8 cellular contexts compared by ENCODE assay signal in the genomic region with DNA sequence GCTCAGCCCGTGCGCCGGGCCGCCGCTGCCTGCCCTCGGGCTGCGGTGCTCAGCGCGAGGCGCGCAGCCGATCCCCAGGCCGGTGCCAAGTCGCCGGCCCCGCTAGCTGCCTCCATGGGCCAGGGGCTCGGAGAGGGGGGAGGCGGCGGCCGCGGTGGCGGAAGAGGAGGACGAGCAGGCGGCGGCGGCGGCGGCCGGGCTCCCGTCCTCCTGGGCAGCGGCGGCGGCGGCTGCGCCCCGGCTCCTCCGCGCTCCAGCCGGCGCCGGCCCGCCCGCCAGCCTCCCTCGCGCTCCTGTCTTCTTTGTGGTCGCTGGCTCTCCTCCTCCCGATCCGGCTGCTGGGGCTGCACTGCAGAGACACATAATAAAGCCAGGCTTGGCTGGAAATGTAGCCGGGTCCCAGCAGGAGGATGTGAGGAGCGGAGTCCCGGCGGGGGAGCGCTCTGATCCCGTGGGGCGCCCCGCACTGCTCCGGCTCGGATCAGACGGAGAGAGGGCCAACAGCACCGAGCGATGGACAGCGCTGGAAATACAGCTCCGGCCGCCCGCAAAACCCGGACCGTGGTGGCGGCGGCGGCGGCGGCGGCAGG. TPM values are rescaled to one million over a fixed set of nuclear protein-coding genes. Genes with fewer than 3 reads are reported as not detected.
A peak's percentile ranks its signal among the peaks of the same experiment; 100 is the strongest.
DNase-seq lines count a peak whose midpoint lies in the region.

No MANE protein-coding gene starts in this region.

- no peak overlapping the region for H3K4me3 ChIP-seq in CD8-positive, alpha-beta memory T cell (ENCODE audit: low read length)
- H3K4me3 ChIP-seq in SK-N-MC, result peak overlapping the region; percentile 73
- peak overlapping the region; percentile 50 to 85 (median 55) for H3K4me3 ChIP-seq in skin epidermis

- H3K27ac ChIP-seq in CD8-positive, alpha-beta memory T cell (ENCODE audit: low read depth, low read length), result no peak overlapping the region
- H3K27ac ChIP-seq in SK-N-MC, result no peak overlapping the region
- H3K27ac ChIP-seq in cingulate gyrus (ENCODE audit: low read depth, low read length), result peak overlapping the region; percentile 10
- H3K27ac ChIP-seq in skin epidermis, result peak overlapping the region in 11 of 21 experiments; percentile 2 to 94 (median 83)

- no peaks in the 10 kb centered on the region for H3K4me1 ChIP-seq in CD8-positive, alpha-beta memory T cell (ENCODE audit: insufficient read depth, low read length)

- CTCF ChIA-PET in CD8-positive, alpha-beta memory T cell (lab: Charles Lee), result interaction anchor here (1.0 to 1.3 kb wide), 3 partner anchors 12 to 33 kb away, joined by 3 read pairs; no protein-coding TSS in a partner anchor

- peaks cover 17% of the 10 kb centered on the region for H3K27me3 ChIP-seq in CD8-positive, alpha-beta memory T cell (ENCODE audit: insufficient read depth, low read length, poor library complexity, severe bottlenecking)

- no peaks in the 10 kb centered on the region for H3K9me3 ChIP-seq in CD8-positive, alpha-beta memory T cell (ENCODE audit: low read length)
- H3K9me3 ChIP-seq in SK-N-MC (ENCODE audit: low read depth, low read length), result no peaks in the 10 kb centered on the region

- H3K4me3 Mint-ChIP-seq in CD8-positive, alpha-beta memory T cell, result peak overlapping the region in 6 of 7 donors; percentile 26 to 73 (median 66)

- H3K27ac Mint-ChIP-seq in CD8-positive, alpha-beta memory T cell, result no peak overlapping the region

- H3K9me3 Mint-ChIP-seq in CD8-positive, alpha-beta memory T cell, result no peaks in the 10 kb centered on the region

- POLR2A ChIA-PET in CD8-positive, alpha-beta memory T cell (lab: Charles Lee), result interaction anchor here (0.6 kb wide), 1 partner anchor 59 kb away, joined by 3 read pairs; no protein-coding TSS in a partner anchor

- no peaks in the 10 kb centered on the region for H3K36me3 ChIP-seq in CD8-positive, alpha-beta memory T cell (ENCODE audit: insufficient read depth, low read length)
- H3K36me3 ChIP-seq in SK-N-MC (ENCODE audit: insufficient read depth, low read length), result no peaks in the 10 kb centered on the region

- H3K27me3 Mint-ChIP-seq in CD8-positive, alpha-beta memory T cell, result peaks cover 33 to 55% of the 10 kb centered on the region in 2 donors

- H3K4me1 Mint-ChIP-seq in CD8-positive, alpha-beta memory T cell, result peaks cover 5 to 32% (median 13%) of the 10 kb centered on the region in 3 donors

- H3K36me3 Mint-ChIP-seq in CD8-positive, alpha-beta memory T cell, result no peaks in the 10 kb centered on the region

- H3K9ac ChIP-seq in SK-N-MC (ENCODE audit: insufficient read length), result no peak overlapping the region

- DNase-seq in CD8-positive, alpha-beta memory T cell, result no peak
- DNase-seq in HT-29 (ENCODE audit: low spot score) (peak; percentile 46), SK-N-MC (ENCODE audit: low read depth, low spot score) (no peak), islet precursor cell (peak; percentile 88), NK-92 (lab: John Stamatoyannopoulos, UW; ENCODE audit: unreplicated experiment) (no peak), NCI-H2107 treated with DMSO at 0.1 percent for 48 hours (lab: John Stamatoyannopoulos, UW; ENCODE audit: unreplicated experiment) (no peak)

RNA-seq across cellular contexts. Expression of a gene that starts 0.9 kb away (rescaled TPM):
- total RNA-seq in CD8-positive, alpha-beta memory T cell, result not detected
- not detected for polyA plus RNA-seq in CD8-positive, alpha-beta memory T cell
- total RNA-seq in HT-29 (2014; rRNA removed; shearing (Covaris generic)), result not detected in 2 replicates

Comparison
In these comparisons a context has a peak if more than half of its experiments do, and no peak if none do; other contexts are left out.
1. DNase-seq: peak in HT-29 (single experiment) and islet precursor cell (single experiment); none in CD8-positive, alpha-beta memory T cell (0 of 5), SK-N-MC (single experiment), NK-92 (single experiment) and NCI-H2107 treated with DMSO at 0.1 percent for 48 hours (single experiment).
2. H3K27ac ChIP-seq: peak in cingulate gyrus (single experiment) and skin epidermis (11 of 21); none in CD8-positive, alpha-beta memory T cell (single experiment) and SK-N-MC (single experiment).